17 cellular contexts compared by ENCODE assay signal in the genomic region with DNA sequence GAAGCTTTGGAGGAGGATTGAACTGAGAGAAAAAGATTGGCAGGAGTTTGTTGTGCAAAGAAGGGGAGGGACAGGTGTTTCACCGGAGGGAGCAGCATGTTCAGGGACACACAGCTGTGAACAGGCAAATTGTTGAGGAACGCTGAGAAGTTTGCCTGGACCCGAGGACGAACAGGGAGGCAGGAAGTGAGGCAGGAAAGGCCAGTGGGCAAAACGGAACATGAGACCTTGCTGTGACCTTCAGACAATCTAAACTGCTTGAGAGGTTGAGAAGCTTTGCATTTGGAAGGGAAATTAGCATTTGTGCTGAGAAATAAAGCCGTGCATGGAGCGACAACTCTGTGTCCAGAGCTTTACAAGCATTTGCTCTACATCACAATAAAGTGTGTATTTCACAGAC. TPM values are rescaled to one million over a fixed set of nuclear protein-coding genes. Genes with fewer than 3 reads are reported as not detected.
DNase-seq lines count a peak whose midpoint lies in the region; ATAC-seq and TF ChIP-seq lines count a peak whose summit lies in the region.
"Had no signal": no experiment of that assay in that cellular context is flagged by ENCODE, and none has a peak within 500 bp of the region (broad histone marks: within the 10 kb centered on the region; RNA-seq: fewer than 3 reads in every experiment).

No MANE protein-coding gene starts in this region.

- no peaks in the 10 kb centered on the region for H3K9me3 ChIP-seq in left ventricle myocardium inferior (replicated peaks)
- H3K9me3 ChIP-seq in ectodermal cell (ENCODE audit: control insufficient read depth, low read length) = no peaks in the 10 kb centered on the region
- H3K9me3 ChIP-seq: ovary, upper lobe of left lung had no signal

- no peaks in the 10 kb centered on the region for H3K9me3 Mint-ChIP-seq in activated T-cell treated with anti-CD3 and anti-CD28 coated beads, Interleukin-2, amount 50 U/mL, for 24 hours
- H3K9me3 Mint-ChIP-seq: activated naive CD4-positive, alpha-beta T cell treated with anti-CD3 and anti-CD28 coated beads, Interleukin-2, amount 50 U/mL, for 72 hours had no signal

- H3K4me1 Mint-ChIP-seq in activated T-cell treated with anti-CD3 and anti-CD28 coated beads, Interleukin-2, amount 50 U/mL, for 24 hours (ENCODE audit: low read depth) = no peaks in the 10 kb centered on the region
- H3K4me1 Mint-ChIP-seq: CD4-positive, CD25-positive, alpha-beta regulatory T cell had no signal

- no peak overlapping the region for H3K27ac Mint-ChIP-seq in activated T-cell treated with anti-CD3 and anti-CD28 coated beads, Interleukin-2, amount 50 U/mL, for 24 hours
- H3K27ac Mint-ChIP-seq: activated naive CD4-positive, alpha-beta T cell treated with anti-CD3 and anti-CD28 coated beads, Interleukin-2, amount 50 U/mL, for 72 hours had no signal

- H3K4me3 ChIP-seq in left ventricle myocardium inferior (no peak overlapping the region), ectodermal cell (ENCODE audit: insufficient read depth, low read depth, low read length) (no peak overlapping the region)
- H3K4me3 ChIP-seq: GM23248, ovary, upper lobe of left lung had no signal

- WGBS in ectodermal cell, 2 experiments = 41 to 53% methylated on average over 7 of the region's 7 CpGs

- no peak for ATAC-seq in left cardiac atrium
- ATAC-seq: activated naive CD4-positive, alpha-beta T cell treated with anti-CD3 and anti-CD28 coated beads, Interleukin-2, amount 50 U/mL, for 72 hours; stimulated activated naive CD8-positive, alpha-beta T cell treated with anti-CD3 and anti-CD28 coated beads, Interleukin-15, Interleukin-2, amounts not matched to agents 100 U/mL and 50 U/mL, for 24 hours had no signal

- intact Hi-C loops in left ventricle myocardium inferior (cut with micrococcal nuclease) (no loop called here), left cardiac atrium (cut with DNase I) (loop anchor here in 1 of 2 donors (10.0 kb wide), 1 partner anchor 45 kb away; no protein-coding TSS in a partner anchor)

- H3K4me3 Mint-ChIP-seq in activated T-cell treated with anti-CD3 and anti-CD28 coated beads, Interleukin-2, amount 50 U/mL, for 24 hours = no peak overlapping the region
- H3K4me3 Mint-ChIP-seq: CD4-positive, CD25-positive, alpha-beta regulatory T cell had no signal

- no peak for DNase-seq in left ventricle myocardium inferior
- DNase-seq in left cardiac atrium = no peak
- peak; percentile 22 to 57 for DNase-seq in lung microvascular endothelial cell (ENCODE audit: low read depth in 2 of 2)
- DNase-seq in stimulated activated CD4-positive, alpha-beta T cell treated with anti-CD3 and anti-CD28 coated beads, Interleukin-4, amount 100 ng/mL, for 24 hours = no peak
- DNase-seq in HuH-7.5 (ENCODE audit: low spot score) = no peak
- no peak for DNase-seq in activated T-cell treated with anti-CD3 and anti-CD28 coated beads, Interleukin-2, amount 50 U/mL, for 24 hours
- no peak for DNase-seq in LoVo (ENCODE audit: low spot score)
- DNase-seq: CD4-positive, CD25-positive, alpha-beta regulatory T cell; effector CD8-positive, alpha-beta T cell; GM23248; MV-4-11; NCI-H2107; ovary; stimulated activated naive CD8-positive, alpha-beta T cell treated with anti-CD3 and anti-CD28 coated beads, Interleukin-15, Interleukin-2, amounts not matched to agents 100 U/mL and 50 U/mL, for 24 hours; upper lobe of left lung had no signal

- H3K27me3 ChIP-seq in left ventricle myocardium inferior (ENCODE audit: low read depth) (no peaks in the 10 kb centered on the region), ectodermal cell (ENCODE audit: control insufficient read depth, insufficient read depth, low read length, poor library complexity, severe bottlenecking) (no peaks in the 10 kb centered on the region)
- H3K27me3 ChIP-seq: ovary, upper lobe of left lung had no signal

- TF ChIP-seq CTCF in left ventricle myocardium inferior (IDR thresholded peaks at IDR 0.05; ENCODE audit: borderline replicate concordance) = no peak

- H3K4me1 ChIP-seq in left ventricle myocardium inferior = peaks cover 22% of the 10 kb centered on the region
- no peaks in the 10 kb centered on the region for H3K4me1 ChIP-seq in ectodermal cell (ENCODE audit: control insufficient read depth, insufficient read depth, low read length)

- H3K36me3 ChIP-seq in left ventricle myocardium inferior (no peaks in the 10 kb centered on the region), ectodermal cell (ENCODE audit: control insufficient read depth, insufficient read depth, low read length) (no peaks in the 10 kb centered on the region)
- H3K36me3 ChIP-seq: ovary, upper lobe of left lung had no signal

- H3K27me3 Mint-ChIP-seq in activated T-cell treated with anti-CD3 and anti-CD28 coated beads, Interleukin-2, amount 50 U/mL, for 24 hours = no peaks in the 10 kb centered on the region

- peak overlapping the region; percentile 61 for H3K27ac ChIP-seq in left ventricle myocardium inferior (replicated peaks)
- H3K27ac ChIP-seq in ectodermal cell (ENCODE audit: insufficient read depth, low read depth, low read length, poor library complexity, severe bottlenecking) = peak overlapping the region; percentile 2
- H3K27ac ChIP-seq: GM23248, ovary had no signal

- H3K36me3 Mint-ChIP-seq in activated T-cell treated with anti-CD3 and anti-CD28 coated beads, Interleukin-2, amount 50 U/mL, for 24 hours (ENCODE audit: low read depth) = no peaks in the 10 kb centered on the region
- H3K36me3 Mint-ChIP-seq: activated naive CD4-positive, alpha-beta T cell treated with anti-CD3 and anti-CD28 coated beads, Interleukin-2, amount 50 U/mL, for 72 hours; CD4-positive, CD25-positive, alpha-beta regulatory T cell had no signal

RNA-seq across cellular contexts. Expression of a gene that starts 47.9 kb away (rescaled TPM):
- 0.52 TPM for total RNA-seq in left ventricle myocardium inferior
- total RNA-seq in left cardiac atrium = under 1 TPM; 0.65 to 0.94 TPM
- 57.2 TPM for polyA plus RNA-seq in ectodermal cell (2013, experiment 1 of 4)
- 58.2 TPM for polyA plus RNA-seq in ectodermal cell (2013, experiment 2 of 4)
- 39.1 TPM for polyA plus RNA-seq in ectodermal cell (2013, experiment 3 of 4)
- 35.2 TPM for polyA plus RNA-seq in ectodermal cell (2013, experiment 4 of 4)
- 5.0 and 7.0 TPM in 2 replicates for total RNA-seq in lung microvascular endothelial cell

Comparison
In these comparisons a context has a peak if more than half of its experiments do, and no peak if none do; other contexts are left out.
1. DNase-seq: peak in lung microvascular endothelial cell (2 of 2); none in left ventricle myocardium inferior (single experiment), left cardiac atrium (single experiment), stimulated activated CD4-positive, alpha-beta T cell treated with anti-CD3 and anti-CD28 coated beads, Interleukin-4, amount 100 ng/mL, for 24 hours (single experiment), HuH-7.5 (single experiment), activated T-cell treated with anti-CD3 and anti-CD28 coated beads, Interleukin-2, amount 50 U/mL, for 24 hours (single experiment) and LoVo (single experiment).